In genomic region chr9:61857709-61858351, GRCh38 we compare ENCODE assay signal across 8 cellular contexts.
A peak's percentile ranks its signal among the peaks of the same experiment; 100 is the strongest.
DNase-seq lines count a peak whose midpoint lies in the region; ATAC-seq and TF ChIP-seq lines count a peak whose summit lies in the region.
"Not testable (repeated sequence)": the region's sequence is repeated elsewhere in the genome, so short reads cannot be mapped to it uniquely, and the experiment has no call there.

No MANE protein-coding gene starts in this region.

- H3K27ac Mint-ChIP-seq in GM23338; stimulated activated naive B cell treated with anti-CD40 and anti-IgM and Interleukin-4, amounts not matched to agents 10 μg/mL and 1 μg/mL and 100 μg/mL, for 72 hours: not testable (repeated sequence)

- not testable (repeated sequence) for H2AFZ ChIP-seq in GM23338

- not testable (repeated sequence) for H4K20me1 ChIP-seq in GM23338 (replicated peaks; ENCODE audit: insufficient read depth)

- DNase-seq in GM23338 (ENCODE audit: low spot score); activated T-cell treated with anti-CD3 and anti-CD28 coated beads, Interleukin-2, amount 50 U/mL, for 4 hours; left colon; stimulated activated naive B cell treated with anti-CD40 and anti-IgM and Interleukin-4, amounts not matched to agents 10 μg/mL and 1 μg/mL and 100 μg/mL, for 72 hours: not testable (repeated sequence)

- H3K27me3 ChIP-seq in GM23338 (ENCODE audit: insufficient read depth) = not testable (repeated sequence)

- H3K4me1 ChIP-seq in GM23338 (ENCODE audit: insufficient read depth) = not testable (repeated sequence)

- not testable (repeated sequence) for H3K36me3 Mint-ChIP-seq in GM23338 (ENCODE audit: low read depth); activated T-cell treated with anti-CD3 and anti-CD28 coated beads, Interleukin-2, amount 50 U/mL, for 4 hours (ENCODE audit: insufficient read depth); stimulated activated naive B cell treated with anti-CD40 and anti-IgM and Interleukin-4, amounts not matched to agents 10 μg/mL and 1 μg/mL and 100 μg/mL, for 72 hours

- TF ChIP-seq CTCF in GM23338 (conservative IDR thresholded peaks at IDR 0.05; ENCODE audit: low read depth in 2 of 2) = not testable (repeated sequence)

- intact Hi-C loops in left colon (cut with DNase I, micrococcal nuclease) = not testable (repeated sequence)

- not testable (repeated sequence) for H3K9me2 ChIP-seq in GM23338 (ENCODE audit: insufficient read depth)

- not testable (repeated sequence) for H3K27ac ChIP-seq in GM23338 (ENCODE audit: low read depth)

- not testable (repeated sequence) for H3K4me3 ChIP-seq in GM23338

- H3K36me3 ChIP-seq in GM23338 (ENCODE audit: insufficient read depth) = not testable (repeated sequence)

- H3K4me2 ChIP-seq in GM23338 = not testable (repeated sequence)

- H3K79me2 ChIP-seq in GM23338 (replicated peaks; ENCODE audit: insufficient read depth) = not testable (repeated sequence)

- ATAC-seq in GM18519 (IDR thresholded peaks at IDR 0.05; ENCODE audit: low FRiP score, unreplicated experiment) (peak; percentile 77), GM19452 (IDR thresholded peaks at IDR 0.05; ENCODE audit: unreplicated experiment) (peak; percentile 79), GM23338 (peak; percentile 86), HG03045 (IDR thresholded peaks at IDR 0.05; ENCODE audit: unreplicated experiment) (peak; percentile 75), HG03469 (IDR thresholded peaks at IDR 0.05; ENCODE audit: unreplicated experiment) (peak; percentile 83), left colon (peak; percentile 92)
- peak; percentile 79 to 92 for ATAC-seq in activated T-cell treated with anti-CD3 and anti-CD28 coated beads, Interleukin-2, amount 50 U/mL, for 4 hours
- peak; percentile 91 to 92 for ATAC-seq in stimulated activated naive B cell treated with anti-CD40 and anti-IgM and Interleukin-4, amounts not matched to agents 10 μg/mL and 1 μg/mL and 100 μg/mL, for 72 hours (replicated peaks)

- H3K27me3 Mint-ChIP-seq in GM23338 (ENCODE audit: insufficient read depth, low read depth, poor library complexity); activated T-cell treated with anti-CD3 and anti-CD28 coated beads, Interleukin-2, amount 50 U/mL, for 4 hours (ENCODE audit: low read depth); stimulated activated naive B cell treated with anti-CD40 and anti-IgM and Interleukin-4, amounts not matched to agents 10 μg/mL and 1 μg/mL and 100 μg/mL, for 72 hours: not testable (repeated sequence)

- H3F3A ChIP-seq in GM23338 (replicated peaks; ENCODE audit: low read depth) = not testable (repeated sequence)

- not testable (repeated sequence) for H3K4me1 Mint-ChIP-seq in GM23338; activated T-cell treated with anti-CD3 and anti-CD28 coated beads, Interleukin-2, amount 50 U/mL, for 4 hours (ENCODE audit: low read depth); stimulated activated naive B cell treated with anti-CD40 and anti-IgM and Interleukin-4, amounts not matched to agents 10 μg/mL and 1 μg/mL and 100 μg/mL, for 72 hours

- H3K9me3 Mint-ChIP-seq in GM23338; activated T-cell treated with anti-CD3 and anti-CD28 coated beads, Interleukin-2, amount 50 U/mL, for 4 hours; stimulated activated naive B cell treated with anti-CD40 and anti-IgM and Interleukin-4, amounts not matched to agents 10 μg/mL and 1 μg/mL and 100 μg/mL, for 72 hours: not testable (repeated sequence)

- not testable (repeated sequence) for H3K4me3 Mint-ChIP-seq in GM23338; activated T-cell treated with anti-CD3 and anti-CD28 coated beads, Interleukin-2, amount 50 U/mL, for 4 hours; stimulated activated naive B cell treated with anti-CD40 and anti-IgM and Interleukin-4, amounts not matched to agents 10 μg/mL and 1 μg/mL and 100 μg/mL, for 72 hours
